1 cellular context compared by ENCODE assay signal in the genomic region with DNA sequence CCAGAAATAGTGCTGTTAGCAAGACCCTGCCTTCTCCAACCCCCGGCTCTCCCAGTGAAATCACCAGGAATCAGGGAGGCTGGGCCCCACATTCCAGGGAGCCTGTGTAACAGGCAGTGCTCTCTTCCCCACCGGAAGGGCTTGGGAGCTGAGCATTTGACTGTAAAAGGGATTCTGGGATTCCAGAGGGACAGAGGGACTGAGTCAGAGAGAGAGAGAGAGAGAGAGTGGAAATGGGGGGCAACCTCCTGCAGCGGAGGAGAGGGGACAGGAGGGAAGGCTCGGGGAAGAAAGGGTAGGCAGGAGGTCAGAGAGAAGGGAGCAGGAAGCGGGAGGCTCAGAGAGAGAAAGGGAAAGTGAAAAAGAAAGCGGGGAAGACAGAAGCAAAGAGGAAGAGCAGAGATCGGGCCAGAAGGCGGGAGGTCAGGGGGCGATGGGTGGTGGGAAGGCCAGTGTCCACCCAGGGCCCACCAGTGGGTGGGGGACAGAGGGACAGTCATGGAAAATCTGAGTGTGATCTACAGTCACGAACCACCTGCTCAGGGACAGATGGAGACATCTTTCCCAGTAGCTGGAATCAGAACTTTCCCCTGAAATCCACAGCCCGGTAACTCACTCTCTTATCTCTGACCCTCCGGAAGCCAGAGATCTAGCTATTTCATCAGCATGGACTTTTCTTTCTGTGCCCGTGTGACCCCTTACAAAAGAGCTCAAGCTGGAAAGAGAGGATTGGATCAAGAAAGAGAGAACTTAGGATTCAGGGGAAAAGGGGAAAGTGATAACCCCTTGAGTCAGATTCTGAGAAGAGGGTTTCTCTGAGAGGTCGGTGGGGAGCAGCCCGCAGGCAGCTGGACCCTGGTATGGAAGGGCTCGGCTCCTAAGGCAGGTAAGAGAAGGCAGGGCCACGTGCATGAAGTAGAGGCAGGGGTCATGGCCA.
TF ChIP-seq lines count a peak whose summit lies in the region.

No MANE protein-coding gene starts in this region.

TF ChIP-seq in HepG2, 621 proteins besides CTCF, POLR2A, EP300 and RAD21 (continues in another document):
- TF ChIP-seq RFXANK (CRISPR knock-in tag; IDR thresholded peaks at IDR 0.05) (no peak), HNRNPL (IDR thresholded peaks at IDR 0.05; ENCODE audit: low read depth, low read length) (no peak), ZFY (CRISPR knock-in tag; IDR thresholded peaks at IDR 0.05) (no peak; the same call in 1 of the 2 replicates), ZNF652 (CRISPR knock-in tag; IDR thresholded peaks at IDR 0.05; ENCODE audit: borderline replicate concordance, low read depth) (no peak), REPIN1 (CRISPR knock-in tag; IDR thresholded peaks at IDR 0.05; ENCODE audit: borderline replicate concordance, low read depth) (no peak), ZNF329 (CRISPR knock-in tag; IDR thresholded peaks at IDR 0.05; ENCODE audit: low read depth) (no peak), ZSCAN12 (CRISPR knock-in tag; IDR thresholded peaks at IDR 0.05) (no peak), REXO4 (CRISPR knock-in tag; IDR thresholded peaks at IDR 0.05; ENCODE audit: borderline replicate concordance) (no peak), ZC3H13 (CRISPR knock-in tag; IDR thresholded peaks at IDR 0.05) (no peak), ZBTB38 (CRISPR knock-in tag; IDR thresholded peaks at IDR 0.05) (peak; percentile 23; the same call in 1 of the 2 replicates), IKZF1 (IDR thresholded peaks at IDR 0.05) (no peak), GABPA (IDR thresholded peaks at IDR 0.05; ENCODE audit: low read depth, low read length) (peak; percentile 42), GABPA (CRISPR knock-in tag; IDR thresholded peaks at IDR 0.05; ENCODE audit: low read depth) (no peak), FOXJ3 (CRISPR knock-in tag; IDR thresholded peaks at IDR 0.05; ENCODE audit: borderline replicate concordance) (0 out of 2 replicates have a peak, but pooled peaks have one; percentile 19), NFKB2 (CRISPR knock-in tag; IDR thresholded peaks at IDR 0.05; ENCODE audit: borderline replicate concordance) (no peak), ATM (IDR thresholded peaks at IDR 0.05; ENCODE audit: borderline replicate concordance) (no peak), ZSCAN29 (CRISPR knock-in tag; conservative IDR thresholded peaks at IDR 0.05) (no peak), ZNF619 (CRISPR knock-in tag; IDR thresholded peaks at IDR 0.05) (peak; percentile 3; the same call in 1 of the 2 replicates), NR2F6 (IDR thresholded peaks at IDR 0.05) (peak; percentile 81), NR2F6 (CRISPR knock-in tag; IDR thresholded peaks at IDR 0.05) (peak; percentile 85), ZNF33A (CRISPR knock-in tag; IDR thresholded peaks at IDR 0.05; ENCODE audit: borderline replicate concordance) (no peak), ISX (CRISPR knock-in tag; conservative IDR thresholded peaks at IDR 0.05) (no peak), GATAD2A (CRISPR knock-in tag; IDR thresholded peaks at IDR 0.05) (peak; percentile 83), SATB2 (CRISPR knock-in tag; IDR thresholded peaks at IDR 0.05) (no peak), MYNN (CRISPR knock-in tag; IDR thresholded peaks at IDR 0.05; ENCODE audit: low read depth) (no peak), ISL2 (CRISPR knock-in tag; IDR thresholded peaks at IDR 0.05) (0 out of 2 replicates have a peak, but pooled peaks have one; percentile 15), ZNF792 (CRISPR knock-in tag; IDR thresholded peaks at IDR 0.05) (no peak)
- TF ChIP-seq, protein P1, sequence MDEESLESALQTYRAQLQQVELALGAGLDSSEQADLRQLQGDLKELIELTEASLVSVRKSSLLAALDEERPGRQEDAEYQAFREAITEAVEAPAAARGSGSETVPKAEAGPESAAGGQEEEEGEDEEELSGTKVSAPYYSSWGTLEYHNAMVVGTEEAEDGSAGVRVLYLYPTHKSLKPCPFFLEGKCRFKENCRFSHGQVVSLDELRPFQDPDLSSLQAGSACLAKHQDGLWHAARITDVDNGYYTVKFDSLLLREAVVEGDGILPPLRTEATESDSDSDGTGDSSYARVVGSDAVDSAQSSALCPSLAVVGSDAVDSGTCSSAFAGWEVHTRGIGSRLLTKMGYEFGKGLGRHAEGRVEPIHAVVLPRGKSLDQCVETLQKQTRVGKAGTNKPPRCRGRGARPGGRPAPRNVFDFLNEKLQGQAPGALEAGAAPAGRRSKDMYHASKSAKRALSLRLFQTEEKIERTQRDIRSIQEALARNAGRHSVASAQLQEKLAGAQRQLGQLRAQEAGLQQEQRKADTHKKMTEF (CRISPR knock-in tag; IDR thresholded peaks at IDR 0.05), result no peak; the same call in 1 of the 2 replicates
- TF ChIP-seq, protein P2, sequence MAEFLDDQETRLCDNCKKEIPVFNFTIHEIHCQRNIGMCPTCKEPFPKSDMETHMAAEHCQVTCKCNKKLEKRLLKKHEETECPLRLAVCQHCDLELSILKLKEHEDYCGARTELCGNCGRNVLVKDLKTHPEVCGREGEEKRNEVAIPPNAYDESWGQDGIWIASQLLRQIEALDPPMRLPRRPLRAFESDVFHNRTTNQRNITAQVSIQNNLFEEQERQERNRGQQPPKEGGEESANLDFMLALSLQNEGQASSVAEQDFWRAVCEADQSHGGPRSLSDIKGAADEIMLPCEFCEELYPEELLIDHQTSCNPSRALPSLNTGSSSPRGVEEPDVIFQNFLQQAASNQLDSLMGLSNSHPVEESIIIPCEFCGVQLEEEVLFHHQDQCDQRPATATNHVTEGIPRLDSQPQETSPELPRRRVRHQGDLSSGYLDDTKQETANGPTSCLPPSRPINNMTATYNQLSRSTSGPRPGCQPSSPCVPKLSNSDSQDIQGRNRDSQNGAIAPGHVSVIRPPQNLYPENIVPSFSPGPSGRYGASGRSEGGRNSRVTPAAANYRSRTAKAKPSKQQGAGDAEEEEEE (CRISPR knock-in tag; IDR thresholded peaks at IDR 0.05; ENCODE audit: borderline replicate concordance), result no peak
- TF ChIP-seq, protein P3, sequence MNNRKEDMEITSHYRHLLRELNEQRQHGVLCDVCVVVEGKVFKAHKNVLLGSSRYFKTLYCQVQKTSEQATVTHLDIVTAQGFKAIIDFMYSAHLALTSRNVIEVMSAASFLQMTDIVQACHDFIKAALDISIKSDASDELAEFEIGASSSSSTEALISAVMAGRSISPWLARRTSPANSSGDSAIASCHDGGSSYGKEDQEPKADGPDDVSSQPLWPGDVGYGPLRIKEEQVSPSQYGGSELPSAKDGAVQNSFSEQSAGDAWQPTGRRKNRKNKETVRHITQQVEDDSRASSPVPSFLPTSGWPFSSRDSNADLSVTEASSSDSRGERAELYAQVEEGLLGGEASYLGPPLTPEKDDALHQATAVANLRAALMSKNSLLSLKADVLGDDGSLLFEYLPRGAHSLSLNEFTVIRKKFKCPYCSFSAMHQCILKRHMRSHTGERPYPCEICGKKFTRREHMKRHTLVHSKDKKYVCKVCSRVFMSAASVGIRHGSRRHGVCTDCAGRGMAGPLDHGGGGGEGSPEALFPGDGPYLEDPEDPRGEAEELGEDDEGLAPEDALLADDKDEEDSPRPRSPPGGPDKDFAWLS (CRISPR knock-in tag; IDR thresholded peaks at IDR 0.05; ENCODE audit: borderline replicate concordance), result no peak
- TF ChIP-seq, protein P4, sequence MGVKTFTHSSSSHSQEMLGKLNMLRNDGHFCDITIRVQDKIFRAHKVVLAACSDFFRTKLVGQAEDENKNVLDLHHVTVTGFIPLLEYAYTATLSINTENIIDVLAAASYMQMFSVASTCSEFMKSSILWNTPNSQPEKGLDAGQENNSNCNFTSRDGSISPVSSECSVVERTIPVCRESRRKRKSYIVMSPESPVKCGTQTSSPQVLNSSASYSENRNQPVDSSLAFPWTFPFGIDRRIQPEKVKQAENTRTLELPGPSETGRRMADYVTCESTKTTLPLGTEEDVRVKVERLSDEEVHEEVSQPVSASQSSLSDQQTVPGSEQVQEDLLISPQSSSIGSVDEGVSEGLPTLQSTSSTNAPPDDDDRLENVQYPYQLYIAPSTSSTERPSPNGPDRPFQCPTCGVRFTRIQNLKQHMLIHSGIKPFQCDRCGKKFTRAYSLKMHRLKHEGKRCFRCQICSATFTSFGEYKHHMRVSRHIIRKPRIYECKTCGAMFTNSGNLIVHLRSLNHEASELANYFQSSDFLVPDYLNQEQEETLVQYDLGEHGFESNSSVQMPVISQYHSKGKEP (CRISPR knock-in tag; IDR thresholded peaks at IDR 0.05), result no peak
- TF ChIP-seq, protein P5, sequence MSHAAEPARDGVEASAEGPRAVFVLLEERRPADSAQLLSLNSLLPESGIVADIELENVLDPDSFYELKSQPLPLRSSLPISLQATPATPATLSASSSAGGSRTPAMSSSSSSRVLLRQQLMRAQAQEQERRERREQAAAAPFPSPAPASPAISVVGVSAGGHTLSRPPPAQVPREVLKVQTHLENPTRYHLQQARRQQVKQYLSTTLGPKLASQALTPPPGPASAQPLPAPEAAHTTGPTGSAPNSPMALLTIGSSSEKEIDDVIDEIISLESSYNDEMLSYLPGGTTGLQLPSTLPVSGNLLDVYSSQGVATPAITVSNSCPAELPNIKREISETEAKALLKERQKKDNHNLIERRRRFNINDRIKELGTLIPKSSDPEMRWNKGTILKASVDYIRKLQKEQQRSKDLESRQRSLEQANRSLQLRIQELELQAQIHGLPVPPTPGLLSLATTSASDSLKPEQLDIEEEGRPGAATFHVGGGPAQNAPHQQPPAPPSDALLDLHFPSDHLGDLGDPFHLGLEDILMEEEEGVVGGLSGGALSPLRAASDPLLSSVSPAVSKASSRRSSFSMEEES (CRISPR knock-in tag; IDR thresholded peaks at IDR 0.05), result peak; percentile 35; the same call in 1 of the 2 replicates
- TF ChIP-seq, protein P6, sequence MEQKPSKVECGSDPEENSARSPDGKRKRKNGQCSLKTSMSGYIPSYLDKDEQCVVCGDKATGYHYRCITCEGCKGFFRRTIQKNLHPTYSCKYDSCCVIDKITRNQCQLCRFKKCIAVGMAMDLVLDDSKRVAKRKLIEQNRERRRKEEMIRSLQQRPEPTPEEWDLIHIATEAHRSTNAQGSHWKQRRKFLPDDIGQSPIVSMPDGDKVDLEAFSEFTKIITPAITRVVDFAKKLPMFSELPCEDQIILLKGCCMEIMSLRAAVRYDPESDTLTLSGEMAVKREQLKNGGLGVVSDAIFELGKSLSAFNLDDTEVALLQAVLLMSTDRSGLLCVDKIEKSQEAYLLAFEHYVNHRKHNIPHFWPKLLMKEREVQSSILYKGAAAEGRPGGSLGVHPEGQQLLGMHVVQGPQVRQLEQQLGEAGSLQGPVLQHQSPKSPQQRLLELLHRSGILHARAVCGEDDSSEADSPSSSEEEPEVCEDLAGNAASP (CRISPR knock-in tag; IDR thresholded peaks at IDR 0.05; ENCODE audit: borderline replicate concordance), result peak; percentile 48; the same call in 1 of the 2 replicates
- TF ChIP-seq, protein P7, sequence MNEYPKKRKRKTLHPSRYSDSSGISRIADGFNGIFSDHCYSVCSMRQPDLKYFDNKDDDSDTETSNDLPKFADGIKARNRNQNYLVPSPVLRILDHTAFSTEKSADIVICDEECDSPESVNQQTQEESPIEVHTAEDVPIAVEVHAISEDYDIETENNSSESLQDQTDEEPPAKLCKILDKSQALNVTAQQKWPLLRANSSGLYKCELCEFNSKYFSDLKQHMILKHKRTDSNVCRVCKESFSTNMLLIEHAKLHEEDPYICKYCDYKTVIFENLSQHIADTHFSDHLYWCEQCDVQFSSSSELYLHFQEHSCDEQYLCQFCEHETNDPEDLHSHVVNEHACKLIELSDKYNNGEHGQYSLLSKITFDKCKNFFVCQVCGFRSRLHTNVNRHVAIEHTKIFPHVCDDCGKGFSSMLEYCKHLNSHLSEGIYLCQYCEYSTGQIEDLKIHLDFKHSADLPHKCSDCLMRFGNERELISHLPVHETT (CRISPR knock-in tag; conservative IDR thresholded peaks at IDR 0.05), result no peak
- TF ChIP-seq, protein P8, sequence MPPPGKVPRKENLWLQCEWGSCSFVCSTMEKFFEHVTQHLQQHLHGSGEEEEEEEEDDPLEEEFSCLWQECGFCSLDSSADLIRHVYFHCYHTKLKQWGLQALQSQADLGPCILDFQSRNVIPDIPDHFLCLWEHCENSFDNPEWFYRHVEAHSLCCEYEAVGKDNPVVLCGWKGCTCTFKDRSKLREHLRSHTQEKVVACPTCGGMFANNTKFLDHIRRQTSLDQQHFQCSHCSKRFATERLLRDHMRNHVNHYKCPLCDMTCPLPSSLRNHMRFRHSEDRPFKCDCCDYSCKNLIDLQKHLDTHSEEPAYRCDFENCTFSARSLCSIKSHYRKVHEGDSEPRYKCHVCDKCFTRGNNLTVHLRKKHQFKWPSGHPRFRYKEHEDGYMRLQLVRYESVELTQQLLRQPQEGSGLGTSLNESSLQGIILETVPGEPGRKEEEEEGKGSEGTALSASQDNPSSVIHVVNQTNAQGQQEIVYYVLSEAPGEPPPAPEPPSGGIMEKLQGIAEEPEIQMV (CRISPR knock-in tag; IDR thresholded peaks at IDR 0.05; ENCODE audit: low read depth), result 0 out of 2 replicates have a peak, but pooled peaks have one; percentile 41
- TF ChIP-seq, protein P9, sequence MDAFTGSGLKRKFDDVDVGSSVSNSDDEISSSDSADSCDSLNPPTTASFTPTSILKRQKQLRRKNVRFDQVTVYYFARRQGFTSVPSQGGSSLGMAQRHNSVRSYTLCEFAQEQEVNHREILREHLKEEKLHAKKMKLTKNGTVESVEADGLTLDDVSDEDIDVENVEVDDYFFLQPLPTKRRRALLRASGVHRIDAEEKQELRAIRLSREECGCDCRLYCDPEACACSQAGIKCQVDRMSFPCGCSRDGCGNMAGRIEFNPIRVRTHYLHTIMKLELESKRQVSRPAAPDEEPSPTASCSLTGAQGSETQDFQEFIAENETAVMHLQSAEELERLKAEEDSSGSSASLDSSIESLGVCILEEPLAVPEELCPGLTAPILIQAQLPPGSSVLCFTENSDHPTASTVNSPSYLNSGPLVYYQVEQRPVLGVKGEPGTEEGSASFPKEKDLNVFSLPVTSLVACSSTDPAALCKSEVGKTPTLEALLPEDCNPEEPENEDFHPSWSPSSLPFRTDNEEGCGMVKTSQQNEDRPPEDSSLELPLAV (CRISPR knock-in tag; conservative IDR thresholded peaks at IDR 0.05; ENCODE audit: low read depth), result no peak
